16 cellular contexts compared by ENCODE assay signal in the genomic region with DNA sequence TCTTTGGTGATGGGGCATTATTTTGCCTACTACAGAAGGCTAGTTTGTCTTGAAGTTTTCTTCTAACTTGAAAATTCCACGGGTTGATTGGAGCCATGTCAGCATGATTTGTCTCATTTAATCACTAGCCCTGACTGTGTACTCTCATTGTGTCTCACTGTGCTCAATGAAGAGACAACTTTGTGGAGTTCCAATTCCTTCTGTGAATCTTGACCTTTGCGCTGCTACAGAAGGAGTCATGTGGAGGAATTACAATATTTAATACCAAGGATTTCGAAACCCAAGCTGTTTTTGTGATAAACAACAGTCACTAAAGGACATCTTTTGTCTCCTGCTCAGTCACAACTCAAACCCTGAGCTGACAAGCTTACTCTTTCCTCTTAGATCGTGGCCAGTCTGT.
DNase-seq lines count a peak whose midpoint lies in the region; ATAC-seq and TF ChIP-seq lines count a peak whose summit lies in the region.
"Had no signal": no experiment of that assay in that cellular context is flagged by ENCODE, and none has a peak within 500 bp of the region (broad histone marks: within the 10 kb centered on the region; RNA-seq: fewer than 3 reads in every experiment).

No MANE protein-coding gene starts in this region.

- no peak overlapping the region for H3K4ac ChIP-seq in mesendoderm (ENCODE audit: low read depth, low read length)

- no peak overlapping the region for H4K5ac ChIP-seq in mesendoderm (ENCODE audit: low read length)

- H3K4me3 ChIP-seq in adipocyte (ENCODE audit: low read length) (peak overlapping the region; percentile 69), fibroblast of villous mesenchyme (ENCODE audit: low read depth, low read length) (no peak overlapping the region), osteoblast (ENCODE audit: insufficient read depth, low read length) (no peak overlapping the region), mesendoderm (ENCODE audit: low read length) (no peak overlapping the region)
- H3K4me3 ChIP-seq: A549, GM12878, GM23248 had no signal

- H4K20me1 ChIP-seq in osteoblast (ENCODE audit: insufficient read depth, low read length): no peaks in the 10 kb centered on the region

- H3K18ac ChIP-seq in mesendoderm (ENCODE audit: low read length): no peak overlapping the region

- H3K79me1 ChIP-seq in mesendoderm (ENCODE audit: low read length): no peaks in the 10 kb centered on the region

- no peak overlapping the region for H2BK15ac ChIP-seq in mesendoderm (replicated peaks; ENCODE audit: low read depth)

- peak overlapping the region; percentile 53 for H2AFZ ChIP-seq in osteoblast (ENCODE audit: low read length)
- H2AFZ ChIP-seq: GM23248 had no signal

- no peak overlapping the region for H4K8ac ChIP-seq in mesendoderm (ENCODE audit: low read depth, low read length)

- H3K9ac ChIP-seq in adipocyte (ENCODE audit: low read length) (peak overlapping the region; percentile 74), mesendoderm (ENCODE audit: low read length) (no peak overlapping the region)
- H3K9ac ChIP-seq: GM23248 had no signal

- H2BK120ac ChIP-seq in mesendoderm (ENCODE audit: low read depth, low read length): no peak overlapping the region

- H3K27ac ChIP-seq in osteoblast (ENCODE audit: low read depth, low read length): no peak overlapping the region
- no peak overlapping the region for H3K27ac ChIP-seq in mesendoderm (ENCODE audit: low read depth, low read length)
- H3K27ac ChIP-seq: A549, C4-2B, GM23248 had no signal

- H3K9me3 ChIP-seq in adipocyte (ENCODE audit: control insufficient read depth, low read length) (peaks cover 5% of the 10 kb centered on the region), osteoblast (ENCODE audit: low read depth, low read length) (no peaks in the 10 kb centered on the region)
- H3K9me3 ChIP-seq: A549, BE2C had no signal

- H3K27me3 ChIP-seq in adipocyte (replicated peaks; ENCODE audit: control insufficient read depth, insufficient read depth, low read length) (no peaks in the 10 kb centered on the region), osteoblast (ENCODE audit: insufficient read depth, low read length) (no peaks in the 10 kb centered on the region), mesendoderm (ENCODE audit: insufficient read depth, low read length, poor library complexity) (no peaks in the 10 kb centered on the region)
- H3K27me3 ChIP-seq: BE2C had no signal

- WGBS in mesendoderm (ENCODE audit: extremely low coverage, insufficient coverage, low lambda C conversion rate): no CpG with 5 or more reads among the region's 4 CpGs

- H3K4me2 ChIP-seq in osteoblast (ENCODE audit: insufficient read depth, low read length) (no peak overlapping the region), mesendoderm (ENCODE audit: low read length) (no peak overlapping the region)
- H3K4me2 ChIP-seq: A549 had no signal

- no peak overlapping the region for H2BK5ac ChIP-seq in mesendoderm (ENCODE audit: low read length)

- no peak overlapping the region for H3K56ac ChIP-seq in mesendoderm (ENCODE audit: low read length)

- DNase-seq in adipocyte (ENCODE audit: low read depth) (no peak), fibroblast of villous mesenchyme (ENCODE audit: low read depth) (peak; percentile 23), osteoblast (ENCODE audit: insufficient read length, low spot score, missing footprints) (no peak), mesendoderm (no peak), NCI-H524 treated with DMSO at 0.1 percent for 48 hours (lab: John Stamatoyannopoulos, UW) (no peak), NCI-H146 (lab: John Stamatoyannopoulos, UW) (no peak)
- DNase-seq: BE2C; CD4-positive, alpha-beta memory T cell; DMS79; GM23248; H7 had no signal

- TF ChIP-seq CTCF in fibroblast of villous mesenchyme (IDR thresholded peaks at IDR 0.05; ENCODE audit: insufficient read depth, low read depth, low read length): no peak
- TF ChIP-seq CTCF in osteoblast (IDR thresholded peaks at IDR 0.05; ENCODE audit: extremely low read depth, low read depth, low read length): no peak

- H3K23ac ChIP-seq in mesendoderm (ENCODE audit: low read length): no peak overlapping the region

- H3K4me1 ChIP-seq in adipocyte (ENCODE audit: control insufficient read depth, insufficient read depth, low read length) (peaks cover 18% of the 10 kb centered on the region), osteoblast (ENCODE audit: insufficient read depth, low read length) (no peaks in the 10 kb centered on the region), mesendoderm (ENCODE audit: control insufficient read depth, low read depth, low read length) (no peaks in the 10 kb centered on the region)
- H3K4me1 ChIP-seq: A549, BE2C had no signal

- H3K79me2 ChIP-seq in osteoblast (ENCODE audit: insufficient read depth, low read length) (no peaks in the 10 kb centered on the region), mesendoderm (ENCODE audit: control insufficient read depth, insufficient read depth, low read length) (no peaks in the 10 kb centered on the region)

- H3K36me3 ChIP-seq in adipocyte (ENCODE audit: control insufficient read depth, insufficient read depth, low read length, severe bottlenecking): no peaks in the 10 kb centered on the region
- no peaks in the 10 kb centered on the region for H3K36me3 ChIP-seq in osteoblast (ENCODE audit: insufficient read depth, low read length)
- H3K36me3 ChIP-seq in mesendoderm (ENCODE audit: control insufficient read depth, insufficient read depth, low read length): no peaks in the 10 kb centered on the region
- H3K36me3 ChIP-seq: BE2C had no signal

- H2AK5ac ChIP-seq in mesendoderm (ENCODE audit: low read length): no peak overlapping the region

- ATAC-seq in GM21526 (IDR thresholded peaks at IDR 0.05; ENCODE audit: low FRiP score, unreplicated experiment): no peak
- ATAC-seq: A549, GM12878, HepG2 had no signal
